ENCODE assay signal across 23 cellular contexts in the genomic region with DNA sequence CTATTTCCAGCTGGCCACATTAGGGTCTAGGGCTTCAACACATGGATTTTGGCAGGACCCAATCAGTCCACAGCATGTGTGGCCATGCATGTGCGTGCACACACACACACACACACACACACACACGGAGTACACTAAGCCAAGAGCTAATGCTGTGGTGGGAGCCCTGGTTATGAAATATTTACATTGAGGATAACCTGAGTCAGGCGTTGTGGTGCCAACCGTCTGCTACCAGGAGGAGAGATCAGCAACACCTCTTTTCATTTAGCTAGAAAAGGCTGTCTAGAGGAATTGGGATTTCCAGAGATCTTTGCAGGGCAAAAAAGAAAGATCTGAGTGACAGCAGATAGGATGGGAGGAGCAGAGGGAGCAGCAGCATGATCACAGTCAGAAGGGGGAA.
"Had no signal": no experiment of that assay in that cellular context is flagged by ENCODE, and none has a peak within 500 bp of the region (broad histone marks: within the 10 kb centered on the region; RNA-seq: fewer than 3 reads in every experiment).

No MANE protein-coding gene starts in this region.

- H2AFZ ChIP-seq: parathyroid adenoma had no signal

- ATAC-seq: activated naive CD8-positive, alpha-beta T cell treated with anti-CD3 and anti-CD28 coated beads, Interleukin-2, amount 50 U/mL, for 24 hours; gastrocnemius medialis; heart left ventricle; naive thymus-derived CD4-positive, alpha-beta T cell; sciatic nerve; stimulated activated effector memory CD8-positive, alpha-beta T cell treated with anti-CD3 and anti-CD28 coated beads, Interleukin-12 subunit alpha, Interleukin-12 subunit beta, amount 100 ng/mL, for 72 hours; T-helper 17 cell; upper lobe of right lung had no signal

- H3K4me3 ChIP-seq: ascending aorta, esophagus squamous epithelium, gastrocnemius medialis, heart left ventricle, upper lobe of right lung had no signal

- H3K27ac Mint-ChIP-seq: activated naive CD4-positive, alpha-beta T cell treated with anti-CD3 and anti-CD28 coated beads, Interleukin-2, amount 10 ng/mL, durations not matched to agents 7 days and 5 days; activated naive CD8-positive, alpha-beta T cell treated with anti-CD3 and anti-CD28 coated beads, Interleukin-2, amount 50 U/mL, for 24 hours; dendritic cell treated with granulocyte-macrophage colony-stimulating factor and Interleukin-4, amounts not matched to agents 40 ng/mL and 50 ng/mL, for 4 days; naive thymus-derived CD4-positive, alpha-beta T cell; stimulated activated effector memory CD8-positive, alpha-beta T cell treated with anti-CD3 and anti-CD28 coated beads, Interleukin-12 subunit alpha, Interleukin-12 subunit beta, amount 100 ng/mL, for 72 hours; T-helper 17 cell had no signal

- H3K4me3 Mint-ChIP-seq: activated naive CD4-positive, alpha-beta T cell treated with anti-CD3 and anti-CD28 coated beads, Interleukin-2, amount 10 ng/mL, durations not matched to agents 7 days and 5 days; activated naive CD8-positive, alpha-beta T cell treated with anti-CD3 and anti-CD28 coated beads, Interleukin-2, amount 50 U/mL, for 24 hours; dendritic cell treated with granulocyte-macrophage colony-stimulating factor and Interleukin-4, amounts not matched to agents 40 ng/mL and 50 ng/mL, for 4 days; naive thymus-derived CD4-positive, alpha-beta T cell; stimulated activated effector memory CD8-positive, alpha-beta T cell treated with anti-CD3 and anti-CD28 coated beads, Interleukin-12 subunit alpha, Interleukin-12 subunit beta, amount 100 ng/mL, for 72 hours; T-helper 17 cell had no signal

- H3K4me1 Mint-ChIP-seq: activated naive CD4-positive, alpha-beta T cell treated with anti-CD3 and anti-CD28 coated beads, Interleukin-2, amount 10 ng/mL, durations not matched to agents 7 days and 5 days; activated naive CD8-positive, alpha-beta T cell treated with anti-CD3 and anti-CD28 coated beads, Interleukin-2, amount 50 U/mL, for 24 hours; stimulated activated effector memory CD8-positive, alpha-beta T cell treated with anti-CD3 and anti-CD28 coated beads, Interleukin-12 subunit alpha, Interleukin-12 subunit beta, amount 100 ng/mL, for 72 hours; T-helper 17 cell had no signal

- H3K9ac ChIP-seq: parathyroid adenoma had no signal

- DNase-seq: activated CD4-positive, alpha-beta T cell treated with anti-CD3 and anti-CD28 coated beads, Interleukin-2, amount 50 U/mL, for 1 hour; activated CD4-positive, CD25-positive, alpha-beta regulatory T cell treated with anti-CD3 and anti-CD28 coated beads, Interleukin-2, amount 50 U/mL, for 72 hours; activated CD8-positive, alpha-beta memory T cell treated with anti-CD3 and anti-CD28 coated beads, Interleukin-2, amount 50 U/mL, for 48 hours; activated effector memory CD4-positive, alpha-beta T cell treated with Interleukin-2 at 50 U/mL for 16 hours; activated naive CD4-positive, alpha-beta T cell treated with anti-CD3 and anti-CD28 coated beads, Interleukin-2, amount 10 ng/mL, durations not matched to agents 7 days and 5 days; activated naive CD8-positive, alpha-beta T cell treated with anti-CD3 and anti-CD28 coated beads, Interleukin-2, amount 50 U/mL, for 24 hours; activated T-cell treated with anti-CD3 and anti-CD28 coated beads, Interleukin-2, amount 50 U/mL, for 48 hours; effector memory CD4-positive, alpha-beta T cell; esophagus squamous epithelium; gastrocnemius medialis; heart left ventricle; mesendoderm; naive thymus-derived CD4-positive, alpha-beta T cell; stimulated activated CD4-positive, alpha-beta T cell treated with anti-CD3 and anti-CD28 coated beads, Interleukin-4, amount 100 ng/mL, for 24 hours; T-helper 17 cell; upper lobe of right lung had no signal

- H3K27me3 Mint-ChIP-seq: activated naive CD4-positive, alpha-beta T cell treated with anti-CD3 and anti-CD28 coated beads, Interleukin-2, amount 10 ng/mL, durations not matched to agents 7 days and 5 days; activated naive CD8-positive, alpha-beta T cell treated with anti-CD3 and anti-CD28 coated beads, Interleukin-2, amount 50 U/mL, for 24 hours; dendritic cell treated with granulocyte-macrophage colony-stimulating factor and Interleukin-4, amounts not matched to agents 40 ng/mL and 50 ng/mL, for 4 days; T-helper 17 cell had no signal

- H3K79me2 ChIP-seq: parathyroid adenoma had no signal

- H3K4me1 ChIP-seq: ascending aorta, esophagus squamous epithelium, gastrocnemius medialis, heart left ventricle, parathyroid adenoma, upper lobe of right lung had no signal

- H3K9me3 ChIP-seq: ascending aorta, esophagus squamous epithelium, gastrocnemius medialis, neutrophil, upper lobe of right lung had no signal

- H3K36me3 ChIP-seq: ascending aorta, esophagus squamous epithelium, gastrocnemius medialis, heart left ventricle, neutrophil, upper lobe of right lung had no signal

- H3K27me3 ChIP-seq: ascending aorta, esophagus squamous epithelium, gastrocnemius medialis, heart left ventricle, neutrophil, upper lobe of right lung had no signal

- H3K36me3 Mint-ChIP-seq: activated naive CD4-positive, alpha-beta T cell treated with anti-CD3 and anti-CD28 coated beads, Interleukin-2, amount 10 ng/mL, durations not matched to agents 7 days and 5 days; stimulated activated effector memory CD8-positive, alpha-beta T cell treated with anti-CD3 and anti-CD28 coated beads, Interleukin-12 subunit alpha, Interleukin-12 subunit beta, amount 100 ng/mL, for 72 hours had no signal

- H3K27ac ChIP-seq: ascending aorta, esophagus squamous epithelium, gastrocnemius medialis, heart left ventricle, neutrophil, parathyroid adenoma, upper lobe of right lung, VCaP had no signal
